10 cellular contexts compared by ENCODE assay signal in genomic region chr11:33733978-33734377, GRCh38. TPM values are rescaled to one million over a fixed set of nuclear protein-coding genes. Genes with fewer than 3 reads are reported as not detected.
DNase-seq lines count a peak whose midpoint lies in the region; ATAC-seq and TF ChIP-seq lines count a peak whose summit lies in the region.
"Had no signal": no experiment of that assay in that cellular context is flagged by ENCODE, and none has a peak within 500 bp of the region (broad histone marks: within the 10 kb centered on the region; RNA-seq: fewer than 3 reads in every experiment).

No MANE protein-coding gene starts in this region.

- H3K9me3 ChIP-seq in OCI-LY3 (ENCODE audit: insufficient read depth, low read length) (no peaks in the 10 kb centered on the region), psoas muscle (no peaks in the 10 kb centered on the region)

- no peak overlapping the region for H3K9ac ChIP-seq in OCI-LY3 (ENCODE audit: low read length)

- H2AFZ ChIP-seq in OCI-LY3 (ENCODE audit: low read depth, low read length), result no peak overlapping the region

- H3K4me1 ChIP-seq in OCI-LY3 (ENCODE audit: low read length) (peaks cover 43% of the 10 kb centered on the region), psoas muscle (peaks cover 53% of the 10 kb centered on the region)

- H3K27ac ChIP-seq in OCI-LY3 (ENCODE audit: low read length) (no peak overlapping the region), epithelial cell of prostate (peak overlapping the region; percentile 93), psoas muscle (peak overlapping the region; percentile 98)

- peaks cover 63% of the 10 kb centered on the region for H3K79me2 ChIP-seq in OCI-LY3 (ENCODE audit: low read length)

- DNase-seq in GM12864 (ENCODE audit: low read depth) (no peak), epithelial cell of prostate (ENCODE audit: low read depth, low spot score) (no peak), psoas muscle (no peak), H4 (ENCODE audit: low spot score) (no peak)
- DNase-seq: activated naive CD8-positive, alpha-beta T cell treated with anti-CD3 and anti-CD28 coated beads, Interleukin-2, amount 10 ng/mL, durations not matched to agents 7 days and 5 days had no signal

- WGBS in psoas muscle, 3 donors, result 23 to 30% (median 26%) methylated on average over 6 of the region's 6 CpGs

- peak overlapping the region; percentile 66; the same call in 1 of the 2 replicates for H3K4me3 ChIP-seq in GM12864 (ENCODE audit: low read depth, low read length)
- 0 out of 2 replicates have a peak overlapping the region, but pooled peaks have one; percentile 78 for H3K4me3 ChIP-seq in OCI-LY3 (ENCODE audit: low read length)
- H3K4me3 ChIP-seq in psoas muscle, result peak overlapping the region; percentile 96

- intact Hi-C loops in psoas muscle (cut with DNase I), result no loop called here

- no peak for ATAC-seq in psoas muscle
- ATAC-seq in HG03439 (IDR thresholded peaks at IDR 0.05; ENCODE audit: unreplicated experiment), result no peak
- ATAC-seq in HG03520 (IDR thresholded peaks at IDR 0.05; ENCODE audit: unreplicated experiment), result no peak
- ATAC-seq in GM21528 (IDR thresholded peaks at IDR 0.05; ENCODE audit: low FRiP score, unreplicated experiment), result no peak
- ATAC-seq: stimulated activated memory B cell treated with anti-CD40 and anti-IgM and Interleukin-4, amounts not matched to agents 10 μg/mL and 1 μg/mL and 100 μg/mL, for 72 hours had no signal

- TF ChIP-seq CTCF in GM12864 (IDR thresholded peaks at IDR 0.05; ENCODE audit: low read depth, low read length, missing control alignments), result no peak
- no peak for TF ChIP-seq CTCF in OCI-LY3 (IDR thresholded peaks at IDR 0.05; ENCODE audit: low read depth, low read length)
- no peak for TF ChIP-seq CTCF in psoas muscle (IDR thresholded peaks at IDR 0.05)

- H3K4me2 ChIP-seq in OCI-LY3 (ENCODE audit: low read length), result peak overlapping the region; percentile 92; the same call in 1 of the 2 replicates

- H3K27me3 ChIP-seq in OCI-LY3 (ENCODE audit: low read depth, low read length) (no peaks in the 10 kb centered on the region), psoas muscle (ENCODE audit: insufficient read depth in 3 of 3, low read length in 2 of 3) (no peaks in the 10 kb centered on the region)

- H3K36me3 ChIP-seq in OCI-LY3 (replicated peaks; ENCODE audit: low read depth, low read length) (peaks cover 21% of the 10 kb centered on the region), psoas muscle (ENCODE audit: insufficient read depth in 1 of 2, low read depth in 1 of 2) (peaks cover 5 to 23% of the 10 kb centered on the region in 2 donors)

- H4K20me1 ChIP-seq in OCI-LY3 (ENCODE audit: insufficient read depth, low read length), result peaks cover 8% of the 10 kb centered on the region; the same call in 1 of the 2 replicates

RNA-seq across cellular contexts. Expression of gene CD59, which starts 2.2 kb away (rescaled TPM):
- total RNA-seq in psoas muscle, result 100 to 1,000 TPM; 548 to 930 (median 580) TPM
- polyA plus RNA-seq in psoas muscle, result 100 to 1,000 TPM; 423 to 754 (median 450) TPM
- 196 and 287 TPM in 2 replicates for total RNA-seq in H4 (2014; rRNA removed; shearing (Covaris generic))

RNA-seq across cellular contexts. Expression of gene C11orf91, which starts 33.4 kb away (rescaled TPM):
- total RNA-seq in psoas muscle, result under 1 TPM in 3 of 4 donors, not detected in 1; 0.49 to 0.87 (median 0.53) TPM
- under 1 TPM in 1 of 3 donors, not detected in 2; 0.14 TPM for polyA plus RNA-seq in psoas muscle
- not detected in 2 replicates for total RNA-seq in H4 (2014; rRNA removed; shearing (Covaris generic))

RNA-seq across cellular contexts. Expression of gene FBXO3, which starts 40.3 kb away (rescaled TPM):
- total RNA-seq in psoas muscle, result 10 to 100 TPM; 35.7 to 52.6 (median 40.9) TPM
- 10 to 100 TPM; 13.4 to 37.6 (median 22.1) TPM for polyA plus RNA-seq in psoas muscle
- total RNA-seq in H4 (2014; rRNA removed; shearing (Covaris generic)), result 49.9 and 62.1 TPM in 2 replicates
